1 cellular context compared by ENCODE assay signal in genomic region chr11:77374611-77375031, GRCh38.
TF ChIP-seq lines count a peak whose summit lies in the region.

No MANE protein-coding gene starts in this region.

TF ChIP-seq in WTC11, 78 proteins besides CTCF, POLR2A, EP300 and RAD21 (continued from another document):
- TF ChIP-seq, protein P1, sequence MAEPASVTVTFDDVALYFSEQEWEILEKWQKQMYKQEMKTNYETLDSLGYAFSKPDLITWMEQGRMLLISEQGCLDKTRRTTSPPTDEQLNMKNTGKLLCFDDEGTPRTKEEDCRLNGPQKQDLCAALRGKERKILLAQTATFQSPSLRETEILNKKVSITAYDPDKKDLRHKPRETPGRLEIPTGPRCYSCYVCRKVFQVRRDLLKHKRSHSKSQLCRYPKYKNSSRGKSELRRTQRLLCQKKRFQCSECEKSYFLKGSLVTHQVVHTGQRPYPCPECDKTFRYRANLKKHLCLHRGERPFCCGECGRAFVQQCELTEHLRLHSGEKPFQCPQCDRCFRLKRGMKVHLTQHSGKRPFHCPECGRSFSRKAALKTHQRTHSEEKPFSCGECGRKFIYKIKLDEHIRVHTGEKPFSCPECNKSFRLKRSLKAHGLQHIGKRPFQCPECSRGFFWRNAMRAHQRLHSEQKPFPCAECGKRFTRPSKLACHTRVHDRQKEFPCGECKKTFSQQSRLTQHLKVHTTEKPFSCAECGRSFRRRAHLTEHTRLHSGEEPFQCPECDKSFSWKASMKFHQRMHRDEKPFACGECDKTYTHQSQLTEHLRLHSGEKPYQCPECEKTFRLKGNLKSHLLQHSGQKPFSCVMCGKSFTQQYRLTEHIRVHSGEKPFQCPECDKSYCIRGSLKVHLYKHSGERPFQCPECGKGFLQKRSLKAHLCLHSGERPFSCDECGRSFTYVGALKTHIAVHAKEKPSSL (CRISPR knock-in tag; conservative IDR thresholded peaks at IDR 0.05) = no peak
- TF ChIP-seq GRHL2 (CRISPR knock-in tag; IDR thresholded peaks at IDR 0.05; ENCODE audit: insufficient replicate concordance, severe bottlenecking) = no peak
